In genomic region chr11:128417607-128418324, GRCh38 we compare ENCODE assay signal across 1 cellular context.
TF ChIP-seq lines count a peak whose summit lies in the region.

No MANE protein-coding gene starts in this region.

TF ChIP-seq in SK-N-SH, 30 proteins besides CTCF, POLR2A, EP300 and RAD21 (continued from another document):
- peak; percentile 20; the same call in 1 of the 2 replicates for TF ChIP-seq MAX (IDR thresholded peaks at IDR 0.05; ENCODE audit: low read depth)
- 0 out of 2 replicates have a peak, but pooled peaks have one; percentile 28 for TF ChIP-seq FOXM1 (IDR thresholded peaks at IDR 0.05; ENCODE audit: low read depth)
- no peak for TF ChIP-seq IRF3 (IDR thresholded peaks at IDR 0.05; ENCODE audit: low read depth, low read length)
- TF ChIP-seq MEF2A (IDR thresholded peaks at IDR 0.05; ENCODE audit: borderline replicate concordance, low read depth) = peak; percentile 98
- no peak for TF ChIP-seq USF1 (IDR thresholded peaks at IDR 0.05; ENCODE audit: borderline replicate concordance, low read depth)
- TF ChIP-seq FOXJ3 (CRISPR knock-in tag; IDR thresholded peaks at IDR 0.05) = no peak
- TF ChIP-seq TEAD4 (IDR thresholded peaks at IDR 0.05; ENCODE audit: borderline replicate concordance, insufficient read depth) = peak; percentile 48; the same call in 1 of the 2 replicates
